ENCODE assay signal across 1 cellular context in genomic region chr7:2256306-2257045, GRCh38.
TF ChIP-seq lines count a peak whose summit lies in the region.

No MANE protein-coding gene starts in this region.

TF ChIP-seq in GM12878, 131 proteins besides CTCF, POLR2A, EP300 and RAD21:
- TF ChIP-seq ZZZ3 (IDR thresholded peaks at IDR 0.05; ENCODE audit: control insufficient read depth, insufficient read length, low read depth) (no peak), HDGF (IDR thresholded peaks at IDR 0.05) (no peak), SUPT20H (IDR thresholded peaks at IDR 0.05; ENCODE audit: borderline replicate concordance, control insufficient read depth, low read depth, low read length) (no peak), NFIC (IDR thresholded peaks at IDR 0.05; ENCODE audit: low read depth, low read length) (no peak), SMARCA5 (IDR thresholded peaks at IDR 0.05) (no peak), SIX5 (IDR thresholded peaks at IDR 0.05; ENCODE audit: low read depth, low read length, severe bottlenecking) (no peak), ZNF622 (IDR thresholded peaks at IDR 0.05) (no peak), SMC3 (IDR thresholded peaks at IDR 0.05; ENCODE audit: borderline replicate concordance, low read length) (no peak), STAT1 (conservative IDR thresholded peaks at IDR 0.05) (no peak), RUNX3 (IDR thresholded peaks at IDR 0.05; ENCODE audit: low read length) (no peak), JUND (IDR thresholded peaks at IDR 0.05; ENCODE audit: low read depth, low read length) (no peak), PAX5 (IDR thresholded peaks at IDR 0.05; ENCODE audit: borderline replicate concordance, low read depth, low read length) (no peak), MEF2A (IDR thresholded peaks at IDR 0.05; ENCODE audit: insufficient read depth, low read depth, low read length) (no peak), EGR1 (IDR thresholded peaks at IDR 0.05; ENCODE audit: borderline replicate concordance in 1 of 2, low read depth in 2 of 2, low read length in 2 of 2) (no peak), RBBP5 (conservative IDR thresholded peaks at IDR 0.05) (no peak), ATF7 (IDR thresholded peaks at IDR 0.05; ENCODE audit: low read depth) (no peak), ETV6 (conservative IDR thresholded peaks at IDR 0.05 in 1 of 2, IDR thresholded peaks at IDR 0.05 in 1 of 2; ENCODE audit: borderline replicate concordance in 1 of 2, low read depth in 1 of 2) (no peak), EED (IDR thresholded peaks at IDR 0.05; ENCODE audit: low read depth) (no peak), RB1 (IDR thresholded peaks at IDR 0.05; ENCODE audit: borderline replicate concordance) (no peak), ESRRA (IDR thresholded peaks at IDR 0.05; ENCODE audit: low read length) (no peak)
